8 cellular contexts compared by ENCODE assay signal in the genomic region with DNA sequence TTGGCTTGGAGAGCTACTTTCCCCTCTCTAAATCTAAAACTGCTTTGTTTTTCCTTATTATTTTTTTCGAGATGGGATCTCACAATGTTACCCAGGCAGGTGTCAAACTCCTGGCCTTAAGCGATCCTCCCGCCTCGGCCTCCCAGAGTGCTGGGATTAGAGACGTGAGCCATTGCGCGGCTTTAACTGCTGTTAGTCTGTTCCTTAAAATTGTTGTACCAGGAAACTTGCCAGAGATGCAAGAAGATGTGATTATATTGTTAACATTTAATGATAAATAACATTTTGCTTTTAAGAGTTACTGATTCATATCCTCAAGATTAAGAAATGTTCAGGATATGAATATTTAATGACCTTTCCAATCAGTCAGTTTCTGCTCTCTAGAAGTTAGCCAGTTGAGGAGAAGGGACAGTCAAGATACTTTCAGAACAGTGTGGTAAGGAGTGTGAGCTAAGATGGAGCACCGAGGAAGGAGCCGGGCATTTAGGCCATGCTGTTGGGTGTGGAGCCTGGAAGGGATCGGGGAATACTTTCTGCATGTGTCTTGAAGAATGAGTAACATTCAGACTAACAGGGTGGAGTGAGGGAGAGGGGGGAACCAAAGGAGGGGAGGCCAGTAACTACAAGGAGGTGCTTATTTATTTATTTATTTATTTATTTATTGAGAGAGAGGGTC. TPM values are rescaled to one million over a fixed set of nuclear protein-coding genes. Genes with fewer than 3 reads are reported as not detected.
A peak's percentile ranks its signal among the peaks of the same experiment; 100 is the strongest.
DNase-seq lines count a peak whose midpoint lies in the region; ATAC-seq and TF ChIP-seq lines count a peak whose summit lies in the region.
"Not testable (repeated sequence)": the region's sequence is repeated elsewhere in the genome, so short reads cannot be mapped to it uniquely, and the experiment has no call there.

No MANE protein-coding gene starts in this region.

- not testable (repeated sequence) for H3K36me3 ChIP-seq in brain microvascular endothelial cell (replicated peaks); lower lobe of right lung; vagina

- not testable (repeated sequence) for H3K9me3 ChIP-seq in lower lobe of right lung, vagina

- peak overlapping the region; percentile 88 for H3K4me3 ChIP-seq in brain microvascular endothelial cell (ENCODE audit: low read depth, low read length)
- H3K4me3 ChIP-seq in fibroblast of mammary gland (ENCODE audit: control insufficient read depth, low read depth, low read length) = peak overlapping the region; percentile 79
- H3K4me3 ChIP-seq in lower lobe of right lung = peak overlapping the region; percentile 98
- peak overlapping the region; percentile 69 to 92 for H3K4me3 ChIP-seq in vagina

- not testable (repeated sequence) for H3K27me3 ChIP-seq in brain microvascular endothelial cell (replicated peaks); lower lobe of right lung (ENCODE audit: low read depth); vagina

- in situ Hi-C loops in brain microvascular endothelial cell (cut with HindIII; ENCODE audit: low pct_ligation_motif_present, low sequenced_read_pairs) = not testable (repeated sequence)

- H3K36me3 Mint-ChIP-seq in activated CD4-positive, alpha-beta T cell treated with anti-CD3 and anti-CD28 coated beads, Interleukin-2, amount 10 ng/mL, durations not matched to agents 7 days and 5 days (ENCODE audit: low read depth) = peaks cover 12% of the 10 kb centered on the region
- H3K36me3 Mint-ChIP-seq in progenitor cell of endocrine pancreas (ENCODE audit: insufficient read depth) = not testable (repeated sequence)

- not testable (repeated sequence) for H3K9me3 Mint-ChIP-seq in activated CD4-positive, alpha-beta T cell treated with anti-CD3 and anti-CD28 coated beads, Interleukin-2, amount 10 ng/mL, durations not matched to agents 7 days and 5 days; progenitor cell of endocrine pancreas (ENCODE audit: low read depth)

- intact Hi-C loops in lower lobe of right lung (cut with DNase I) = not testable (repeated sequence)
- intact Hi-C loops in vagina (cut with DNase I) = loop anchor here (10.0 kb wide), 1 partner anchor 52 kb away; no protein-coding TSS in a partner anchor

- H3K4me1 ChIP-seq in lower lobe of right lung (peaks cover 15% of the 10 kb centered on the region), vagina (peaks cover 24% of the 10 kb centered on the region)

- not testable (repeated sequence) for TF ChIP-seq POLR2A in vagina (IDR thresholded peaks at IDR 0.05)

- peak overlapping the region; percentile 88 for H3K4me3 Mint-ChIP-seq in activated CD4-positive, alpha-beta T cell treated with anti-CD3 and anti-CD28 coated beads, Interleukin-2, amount 10 ng/mL, durations not matched to agents 7 days and 5 days
- peak overlapping the region; percentile 87 for H3K4me3 Mint-ChIP-seq in progenitor cell of endocrine pancreas (ENCODE audit: low read depth)

- H3K27me3 Mint-ChIP-seq in activated CD4-positive, alpha-beta T cell treated with anti-CD3 and anti-CD28 coated beads, Interleukin-2, amount 10 ng/mL, durations not matched to agents 7 days and 5 days; progenitor cell of endocrine pancreas: not testable (repeated sequence)

- peaks cover 27% of the 10 kb centered on the region for H3K4me1 Mint-ChIP-seq in activated CD4-positive, alpha-beta T cell treated with anti-CD3 and anti-CD28 coated beads, Interleukin-2, amount 10 ng/mL, durations not matched to agents 7 days and 5 days
- peaks cover 18% of the 10 kb centered on the region for H3K4me1 Mint-ChIP-seq in progenitor cell of endocrine pancreas (ENCODE audit: low read depth)

- not testable (repeated sequence) for H3K27ac Mint-ChIP-seq in activated CD4-positive, alpha-beta T cell treated with anti-CD3 and anti-CD28 coated beads, Interleukin-2, amount 10 ng/mL, durations not matched to agents 7 days and 5 days
- peak overlapping the region; percentile 79 for H3K27ac Mint-ChIP-seq in progenitor cell of endocrine pancreas

- H3K27ac ChIP-seq in brain microvascular endothelial cell = peak overlapping the region; percentile 94
- H3K27ac ChIP-seq in lower lobe of right lung = not testable (repeated sequence)
- peak overlapping the region; percentile 96 for H3K27ac ChIP-seq in vagina

- peak; percentile 11 for DNase-seq in GM04503 (ENCODE audit: low read depth)
- DNase-seq in NCI-H226 = peak; percentile 35
- DNase-seq in activated CD4-positive, alpha-beta T cell treated with anti-CD3 and anti-CD28 coated beads, Interleukin-2, amount 10 ng/mL, durations not matched to agents 7 days and 5 days; lower lobe of right lung; progenitor cell of endocrine pancreas (ENCODE audit: low spot score, unreplicated experiment); vagina (ENCODE audit: extremely low spot score in 2 of 2): not testable (repeated sequence)
- peak; percentile 31 for DNase-seq in brain microvascular endothelial cell
- DNase-seq in fibroblast of mammary gland (ENCODE audit: low read depth) = peak; percentile 79

- POLR2A ChIA-PET in activated CD4-positive, alpha-beta T cell treated with anti-CD3 and anti-CD28 coated beads, Interleukin-2, amount 10 ng/mL, durations not matched to agents 7 days and 5 days (lab: Charles Lee) = not testable (repeated sequence)

- not testable (repeated sequence) for ATAC-seq in lower lobe of right lung

- not testable (repeated sequence) for TF ChIP-seq CTCF in brain microvascular endothelial cell (IDR thresholded peaks at IDR 0.05; ENCODE audit: low read depth, low read length, missing control alignments); fibroblast of mammary gland (conservative IDR thresholded peaks at IDR 0.05; ENCODE audit: control insufficient read depth, insufficient read depth, low read depth, low read length); lower lobe of right lung (IDR thresholded peaks at IDR 0.05); progenitor cell of endocrine pancreas (IDR thresholded peaks at IDR 0.05; ENCODE audit: unreplicated experiment); vagina (IDR thresholded peaks at IDR 0.05)

- CTCF ChIA-PET in activated CD4-positive, alpha-beta T cell treated with anti-CD3 and anti-CD28 coated beads, Interleukin-2, amount 10 ng/mL, durations not matched to agents 7 days and 5 days (lab: Charles Lee) = not testable (repeated sequence)

RNA-seq across cellular contexts. Expression of a gene that starts 54.6 kb away (rescaled TPM):
- total RNA-seq in activated CD4-positive, alpha-beta T cell treated with anti-CD3 and anti-CD28 coated beads, Interleukin-2, amount 10 ng/mL, durations not matched to agents 7 days and 5 days = 10 to 100 TPM; 40.0 to 41.3 TPM
- total RNA-seq in lower lobe of right lung = 12.6 TPM
- total RNA-seq in progenitor cell of endocrine pancreas = 8.5 and 12.3 TPM in 2 replicates
- 20.6 TPM for total RNA-seq in vagina

RNA-seq across cellular contexts. Expression of a gene that starts 57.3 kb away (rescaled TPM):
- 10 to 100 TPM; 21.8 to 21.9 TPM for total RNA-seq in activated CD4-positive, alpha-beta T cell treated with anti-CD3 and anti-CD28 coated beads, Interleukin-2, amount 10 ng/mL, durations not matched to agents 7 days and 5 days
- 24.1 TPM for total RNA-seq in lower lobe of right lung
- total RNA-seq in progenitor cell of endocrine pancreas = 18.6 and 19.4 TPM in 2 replicates
- 27.7 TPM for total RNA-seq in vagina
